Comparison of ENCODE assay signal across 35 cellular contexts in the genomic region with DNA sequence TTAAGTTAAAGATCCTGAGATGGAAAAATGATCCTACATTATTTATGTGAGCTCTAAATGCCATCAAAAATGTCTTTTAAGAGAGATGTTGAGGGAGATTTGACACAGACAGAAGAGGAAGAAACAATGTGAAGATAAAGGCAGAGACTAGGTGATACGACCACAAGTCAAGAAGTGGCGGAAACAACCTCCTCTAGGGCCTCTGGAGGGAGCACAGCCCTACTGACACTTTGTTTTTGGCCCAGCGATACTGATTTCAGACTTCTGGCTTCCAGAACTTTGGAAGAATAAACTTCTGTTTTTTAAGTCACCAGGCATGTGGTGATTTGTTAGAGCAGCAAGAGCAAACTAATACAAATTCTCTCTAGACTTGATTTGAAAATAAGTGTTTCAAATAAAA.
"Had no signal": no experiment of that assay in that cellular context is flagged by ENCODE, and none has a peak within 500 bp of the region (broad histone marks: within the 10 kb centered on the region; RNA-seq: fewer than 3 reads in every experiment).

No MANE protein-coding gene starts in this region.

- DNase-seq: activated CD4-positive, alpha-beta memory T cell treated with anti-CD3 and anti-CD28 coated beads, Interleukin-2, amount 10 ng/mL, durations not matched to agents 7 days and 5 days; activated CD4-positive, alpha-beta T cell treated with anti-CD3 and anti-CD28 coated beads for 1 hour; activated CD4-positive, alpha-beta T cell treated with anti-CD3 and anti-CD28 coated beads for 48 hours; activated CD4-positive, CD25-positive, alpha-beta regulatory T cell; activated CD8-positive, alpha-beta memory T cell treated with anti-CD3 and anti-CD28 coated beads for 24 hours; activated CD8-positive, alpha-beta memory T cell treated with anti-CD3 and anti-CD28 coated beads, Interleukin-2, amount 10 ng/mL, durations not matched to agents 7 days and 5 days; activated CD8-positive, alpha-beta memory T cell treated with anti-CD3 and anti-CD28 coated beads, Interleukin-2, amount 50 U/mL, for 48 hours; activated effector memory CD4-positive, alpha-beta T cell treated with anti-CD3 and anti-CD28 coated beads, Interleukin-2, amount 50 U/mL, for 16 hours; activated naive CD4-positive, alpha-beta T cell; activated naive CD4-positive, alpha-beta T cell treated with anti-CD3 and anti-CD28 coated beads, Interleukin-2, amount 50 U/mL, for 16 hours; activated naive CD8-positive, alpha-beta T cell treated with anti-CD3 and anti-CD28 coated beads for 36 hours; activated T-cell treated with anti-CD3 and anti-CD28 coated beads, Interleukin-2, amount 50 U/mL, for 48 hours; amniotic stem cell; aorta; brain microvascular endothelial cell; MM.1S; MV-4-11; NCI-H1092; NCI-H1436 treated with DMSO at 0.1 percent for 48 hours; NCI-H1694 treated with DMSO at 0.1 percent for 48 hours; NCI-H2029; NCI-H2107; NCI-H2171; NCI-H524; NCI-H69; NCI-H82; PC-9; SW 1271; T-helper 1 cell; T-helper 2 cell; T-helper 9 cell had no signal

- H3K4me2 ChIP-seq: KMS-11, PC-9 had no signal

- H2AFZ ChIP-seq: PC-9 had no signal

- ATAC-seq: activated CD8-positive, alpha-beta memory T cell treated with anti-CD3 and anti-CD28 coated beads, Interleukin-2, amount 10 ng/mL, durations not matched to agents 7 days and 5 days; Right ventricle myocardium inferior had no signal

- H3K27ac Mint-ChIP-seq: activated CD4-positive, alpha-beta memory T cell treated with anti-CD3 and anti-CD28 coated beads, Interleukin-2, amount 10 ng/mL, durations not matched to agents 7 days and 5 days; activated CD8-positive, alpha-beta memory T cell treated with anti-CD3 and anti-CD28 coated beads, Interleukin-2, amount 10 ng/mL, durations not matched to agents 7 days and 5 days; activated naive CD8-positive, alpha-beta T cell treated with anti-CD3 and anti-CD28 coated beads for 36 hours had no signal

- H3K36me3 ChIP-seq: brain microvascular endothelial cell had no signal

- H3K4me3 Mint-ChIP-seq: activated CD4-positive, alpha-beta memory T cell treated with anti-CD3 and anti-CD28 coated beads, Interleukin-2, amount 10 ng/mL, durations not matched to agents 7 days and 5 days; activated CD8-positive, alpha-beta memory T cell treated with anti-CD3 and anti-CD28 coated beads, Interleukin-2, amount 10 ng/mL, durations not matched to agents 7 days and 5 days; activated naive CD8-positive, alpha-beta T cell treated with anti-CD3 and anti-CD28 coated beads for 36 hours; central memory CD8-positive, alpha-beta T cell had no signal

- H3K4me1 Mint-ChIP-seq: activated CD4-positive, alpha-beta memory T cell treated with anti-CD3 and anti-CD28 coated beads, Interleukin-2, amount 10 ng/mL, durations not matched to agents 7 days and 5 days; activated CD8-positive, alpha-beta memory T cell treated with anti-CD3 and anti-CD28 coated beads, Interleukin-2, amount 10 ng/mL, durations not matched to agents 7 days and 5 days; activated naive CD8-positive, alpha-beta T cell treated with anti-CD3 and anti-CD28 coated beads for 36 hours; central memory CD8-positive, alpha-beta T cell had no signal

- H3K27ac ChIP-seq: brain microvascular endothelial cell, KMS-11, PC-9, RWPE1 had no signal

- H3K4me3 ChIP-seq: PC-9 had no signal

- H3K27me3 ChIP-seq: brain microvascular endothelial cell had no signal

- H3K27me3 Mint-ChIP-seq: activated CD4-positive, alpha-beta memory T cell treated with anti-CD3 and anti-CD28 coated beads, Interleukin-2, amount 10 ng/mL, durations not matched to agents 7 days and 5 days; activated CD8-positive, alpha-beta memory T cell treated with anti-CD3 and anti-CD28 coated beads, Interleukin-2, amount 10 ng/mL, durations not matched to agents 7 days and 5 days; activated naive CD8-positive, alpha-beta T cell treated with anti-CD3 and anti-CD28 coated beads for 36 hours; central memory CD8-positive, alpha-beta T cell had no signal

- H3K9ac ChIP-seq: KMS-11 had no signal

- H3K36me3 Mint-ChIP-seq: activated CD8-positive, alpha-beta memory T cell treated with anti-CD3 and anti-CD28 coated beads, Interleukin-2, amount 10 ng/mL, durations not matched to agents 7 days and 5 days; activated naive CD8-positive, alpha-beta T cell treated with anti-CD3 and anti-CD28 coated beads for 36 hours had no signal
